In genomic region chr2:103293266-103293583, GRCh38 we compare ENCODE assay signal across 26 cellular contexts.
A peak's percentile ranks its signal among the peaks of the same experiment; 100 is the strongest.
DNase-seq lines count a peak whose midpoint lies in the region; ATAC-seq and TF ChIP-seq lines count a peak whose summit lies in the region.
"Had no signal": no experiment of that assay in that cellular context is flagged by ENCODE, and none has a peak within 500 bp of the region (broad histone marks: within the 10 kb centered on the region; RNA-seq: fewer than 3 reads in every experiment).

No MANE protein-coding gene starts in this region.

- H3K27me3 Mint-ChIP-seq in brain (no peaks in the 10 kb centered on the region), mesothelial cell of epicardium (ENCODE audit: low read depth) (peaks cover 30% of the 10 kb centered on the region)
- H3K27me3 Mint-ChIP-seq: effector memory CD8-positive, alpha-beta T cell; memory B cell had no signal

- no peaks in the 10 kb centered on the region for H4K20me1 ChIP-seq in MM.1S (ENCODE audit: insufficient read depth, low read length)
- no peaks in the 10 kb centered on the region for H4K20me1 ChIP-seq in smooth muscle cell (ENCODE audit: low read depth)

- 0 out of 2 replicates have a peak overlapping the region, but pooled peaks have one; percentile 33 for H3K4me2 ChIP-seq in MM.1S (ENCODE audit: low read depth, low read length)
- H3K4me2 ChIP-seq in smooth muscle cell: peak overlapping the region; percentile 61

- H3K9me3 Mint-ChIP-seq in brain: no peaks in the 10 kb centered on the region
- H3K9me3 Mint-ChIP-seq in mesothelial cell of epicardium: no peaks in the 10 kb centered on the region

- H3F3A ChIP-seq in MM.1S (ENCODE audit: insufficient read depth, low read length) (no peaks in the 10 kb centered on the region), smooth muscle cell (ENCODE audit: low read depth) (no peaks in the 10 kb centered on the region)

- DNase-seq in MM.1S (no peak), mesothelial cell of epicardium (ENCODE audit: low spot score in 2 of 2, unreplicated experiment in 2 of 2) (no peak), smooth muscle cell (lab: John Stamatoyannopoulos, UW; ENCODE audit: unreplicated experiment) (no peak), GM10266 (ENCODE audit: extremely low spot score) (no peak), KBM-7 (no peak)
- DNase-seq: activated CD4-positive, alpha-beta T cell treated with anti-CD3 and anti-CD28 coated beads, Interleukin-2, amount 50 U/mL, for 48 hours; activated CD4-positive, CD25-positive, alpha-beta regulatory T cell; activated naive CD4-positive, alpha-beta T cell treated with Interleukin-2 at 50 U/mL for 16 hours; Calu3; effector memory CD8-positive, alpha-beta T cell; foreskin keratinocyte; GM23248; left cardiac atrium; NCI-H1092 treated with DMSO at 0.1 percent for 48 hours; NCI-H1930; NCI-H69; stimulated activated CD4-positive, alpha-beta T cell treated with anti-CD3 and anti-CD28 coated beads, Interleukin-4, amount 100 ng/mL, for 1 hour; T-helper 1 cell; upper lobe of left lung had no signal

- H3K4me3 ChIP-seq in MM.1S (ENCODE audit: low read length) (no peak overlapping the region), smooth muscle cell (peak overlapping the region; percentile 19)
- H3K4me3 ChIP-seq: esophagus muscularis mucosa, GM23248, SJSA1, upper lobe of left lung had no signal

- H3K36me3 ChIP-seq in MM.1S (replicated peaks; ENCODE audit: insufficient read depth, low read length) (no peaks in the 10 kb centered on the region), smooth muscle cell (ENCODE audit: low read depth) (no peaks in the 10 kb centered on the region)
- H3K36me3 ChIP-seq: esophagus muscularis mucosa, SJSA1, upper lobe of left lung had no signal

- H3K9ac ChIP-seq in MM.1S (ENCODE audit: low read length) (no peak overlapping the region), smooth muscle cell (ENCODE audit: low read depth) (no peak overlapping the region)
- H3K9ac ChIP-seq: GM23248 had no signal

- peak overlapping the region; percentile 70 to 88 (median 82) for H3K4me3 Mint-ChIP-seq in brain
- peak overlapping the region; percentile 12 for H3K4me3 Mint-ChIP-seq in mesothelial cell of epicardium
- H3K4me3 Mint-ChIP-seq: effector memory CD8-positive, alpha-beta T cell; IgD-negative memory B cell; memory B cell had no signal

- H3K36me3 Mint-ChIP-seq in brain (no peaks in the 10 kb centered on the region), mesothelial cell of epicardium (no peaks in the 10 kb centered on the region)
- H3K36me3 Mint-ChIP-seq: IgD-negative memory B cell, memory B cell had no signal

- peaks cover 83% of the 10 kb centered on the region for H3K4me1 Mint-ChIP-seq in brain
- H3K4me1 Mint-ChIP-seq in mesothelial cell of epicardium: peaks cover 11% of the 10 kb centered on the region
- H3K4me1 Mint-ChIP-seq: IgD-negative memory B cell, memory B cell had no signal

- no peaks in the 10 kb centered on the region for H3K9me2 ChIP-seq in MM.1S (replicated peaks; ENCODE audit: insufficient read depth, low read length)

- H3K27ac ChIP-seq in MM.1S (ENCODE audit: low read length): no peak overlapping the region
- H3K27ac ChIP-seq in smooth muscle cell (ENCODE audit: low read depth): no peak overlapping the region
- H3K27ac ChIP-seq: C4-2B, esophagus muscularis mucosa, foreskin keratinocyte, GM23248, SJSA1, upper lobe of left lung had no signal

- H3K27me3 ChIP-seq in MM.1S (replicated peaks; ENCODE audit: insufficient read depth, low read length): no peaks in the 10 kb centered on the region
- peaks cover 10% of the 10 kb centered on the region for H3K27me3 ChIP-seq in smooth muscle cell (ENCODE audit: low read depth)
- H3K27me3 ChIP-seq: foreskin keratinocyte, SJSA1, upper lobe of left lung had no signal

- H3K9me3 ChIP-seq in MM.1S (replicated peaks; ENCODE audit: insufficient read depth, low read length) (no peaks in the 10 kb centered on the region), smooth muscle cell (replicated peaks; ENCODE audit: low read depth) (no peaks in the 10 kb centered on the region)
- H3K9me3 ChIP-seq: esophagus muscularis mucosa, SJSA1, upper lobe of left lung had no signal

- TF ChIP-seq CTCF in MM.1S (IDR thresholded peaks at IDR 0.05; ENCODE audit: low read length) (no peak), brain (conservative IDR thresholded peaks at IDR 0.05) (no peak), mesothelial cell of epicardium (IDR thresholded peaks at IDR 0.05; ENCODE audit: unreplicated experiment) (no peak), smooth muscle cell (IDR thresholded peaks at IDR 0.05; ENCODE audit: borderline replicate concordance, insufficient read depth, poor library complexity, severe bottlenecking) (no peak), GM10266 (IDR thresholded peaks at IDR 0.05; ENCODE audit: control insufficient read depth, insufficient read depth, low read depth, missing control alignments) (no peak)

- no peaks in the 10 kb centered on the region for H3K79me2 ChIP-seq in MM.1S (ENCODE audit: low read length)
- no peaks in the 10 kb centered on the region for H3K79me2 ChIP-seq in smooth muscle cell (ENCODE audit: low read depth)

- no peaks in the 10 kb centered on the region for H3K4me1 ChIP-seq in MM.1S (ENCODE audit: low read length)
- H3K4me1 ChIP-seq in smooth muscle cell (ENCODE audit: low read depth): peaks cover 18% of the 10 kb centered on the region
- H3K4me1 ChIP-seq: esophagus muscularis mucosa, foreskin keratinocyte, SJSA1, upper lobe of left lung had no signal

- in situ Hi-C loops in KBM-7 (cut with MboI; ENCODE audit: low pct_unique_long_range_greater_than_20kb, low sequenced_read_pairs): no loop called here

- peak overlapping the region; percentile 75 to 99 (median 95) for H3K27ac Mint-ChIP-seq in brain
- no peak overlapping the region for H3K27ac Mint-ChIP-seq in mesothelial cell of epicardium
- H3K27ac Mint-ChIP-seq: effector memory CD8-positive, alpha-beta T cell; IgD-negative memory B cell; memory B cell had no signal

- 47% methylated on average over 9 of the region's 9 CpGs for WGBS in smooth muscle cell (ENCODE audit: low lambda C conversion rate)

- H2AFZ ChIP-seq in MM.1S (ENCODE audit: low read length): no peak overlapping the region
- H2AFZ ChIP-seq in smooth muscle cell (ENCODE audit: low read depth): peak overlapping the region; percentile 75
- H2AFZ ChIP-seq: GM23248 had no signal

- ATAC-seq in HG03571 (IDR thresholded peaks at IDR 0.05; ENCODE audit: unreplicated experiment): no peak
- ATAC-seq: effector memory CD8-positive, alpha-beta T cell; foreskin keratinocyte; left cardiac atrium had no signal
